Comparison of ENCODE assay signal across 8 cellular contexts in the genomic region with DNA sequence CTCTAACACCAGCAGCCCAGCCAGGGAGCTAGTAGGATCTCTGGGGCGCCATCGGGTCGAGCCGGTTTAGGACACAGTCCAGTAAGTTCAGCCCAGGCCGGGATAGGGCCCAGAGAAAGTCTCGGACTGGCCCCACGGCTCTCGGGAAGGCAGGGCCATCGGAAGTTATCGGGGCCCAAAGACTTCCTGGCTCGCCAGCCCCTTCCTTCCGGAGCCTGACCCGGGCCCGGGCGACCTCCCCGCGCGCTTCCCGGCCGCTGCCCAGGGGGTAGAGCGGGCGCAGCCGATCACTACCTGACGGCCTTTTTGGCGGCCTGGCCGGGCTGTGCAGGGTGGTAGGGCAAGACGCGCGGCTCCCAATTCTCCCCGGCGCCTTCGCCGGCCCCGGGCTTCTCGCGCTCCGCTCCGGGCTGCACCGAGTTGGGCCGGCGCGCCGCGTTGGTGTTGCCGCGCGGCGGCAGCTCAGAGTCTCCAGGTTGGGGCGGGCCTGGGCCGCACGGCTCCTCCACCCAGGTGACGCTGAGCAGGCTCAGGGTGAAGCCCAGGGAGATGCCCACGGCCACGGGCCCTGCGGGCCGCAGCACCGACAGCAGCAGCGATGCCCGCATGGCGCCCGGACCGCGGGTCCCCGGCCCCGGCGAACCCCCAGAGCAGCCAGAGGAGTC. TPM values are rescaled to one million over a fixed set of nuclear protein-coding genes. Genes with fewer than 3 reads are reported as not detected.
A peak's percentile ranks its signal among the peaks of the same experiment; 100 is the strongest.
DNase-seq lines count a peak whose midpoint lies in the region; ATAC-seq and TF ChIP-seq lines count a peak whose summit lies in the region.

No MANE protein-coding gene starts in this region.

- peaks cover 17% of the 10 kb centered on the region for H3K27me3 Mint-ChIP-seq in activated CD8-positive, alpha-beta memory T cell treated with anti-CD3 and anti-CD28 coated beads, Interleukin-2, amount 10 ng/mL, durations not matched to agents 7 days and 5 days
- H3K27me3 Mint-ChIP-seq in GM23338 (ENCODE audit: insufficient read depth, low read depth, poor library complexity) (peaks cover 28% of the 10 kb centered on the region), immature natural killer cell (ENCODE audit: low read depth in 3 of 3) (peaks cover 5 to 7% (median 7%) of the 10 kb centered on the region in 3 donors)

- peak overlapping the region; percentile 99 for H3K4me2 ChIP-seq in GM23338
- peak overlapping the region; percentile 90 for H3K4me2 ChIP-seq in KMS-11

- peak overlapping the region; percentile 84 for H3K4me3 Mint-ChIP-seq in activated CD8-positive, alpha-beta memory T cell treated with anti-CD3 and anti-CD28 coated beads, Interleukin-2, amount 10 ng/mL, durations not matched to agents 7 days and 5 days
- H3K4me3 Mint-ChIP-seq in GM23338 (peak overlapping the region; percentile 93), immature natural killer cell (peak overlapping the region; percentile 85 to 92 (median 86))
- H3K4me3 Mint-ChIP-seq in stimulated activated effector memory CD8-positive, alpha-beta T cell treated with anti-CD3 and anti-CD28 coated beads, Interleukin-12 subunit alpha, Interleukin-12 subunit beta, amount 100 ng/mL, for 72 hours = peak overlapping the region; percentile 88

- DNase-seq in activated CD8-positive, alpha-beta memory T cell treated with anti-CD3 and anti-CD28 coated beads, Interleukin-2, amount 10 ng/mL, durations not matched to agents 7 days and 5 days = peak; percentile 54
- no peak for DNase-seq in activated CD8-positive, alpha-beta memory T cell treated with anti-CD3 and anti-CD28 coated beads for 24 hours
- DNase-seq in GM23338 (ENCODE audit: low spot score) = peak; percentile 50
- DNase-seq in astrocyte of the spinal cord (ENCODE audit: low read depth, low spot score) = peak; percentile 32
- DNase-seq in immature natural killer cell = no peak
- peak in 1 of 2 donors; percentile 59 for DNase-seq in stimulated activated effector memory CD8-positive, alpha-beta T cell treated with anti-CD3 and anti-CD28 coated beads, Interleukin-12 subunit alpha, Interleukin-12 subunit beta, amount 100 ng/mL, for 72 hours (ENCODE audit: low spot score in 2 of 2)
- DNase-seq in medulla oblongata (ENCODE audit: extremely low spot score) = no peak

- H3K36me3 Mint-ChIP-seq in activated CD8-positive, alpha-beta memory T cell treated with anti-CD3 and anti-CD28 coated beads, Interleukin-2, amount 10 ng/mL, durations not matched to agents 7 days and 5 days = peaks cover 3% of the 10 kb centered on the region
- H3K36me3 Mint-ChIP-seq in GM23338 (ENCODE audit: low read depth) = peaks cover 41% of the 10 kb centered on the region
- H3K36me3 Mint-ChIP-seq in immature natural killer cell = no peaks in the 10 kb centered on the region
- H3K36me3 Mint-ChIP-seq in stimulated activated effector memory CD8-positive, alpha-beta T cell treated with anti-CD3 and anti-CD28 coated beads, Interleukin-12 subunit alpha, Interleukin-12 subunit beta, amount 100 ng/mL, for 72 hours = peaks cover 33% of the 10 kb centered on the region

- peaks cover 14% of the 10 kb centered on the region for H3K79me2 ChIP-seq in GM23338 (replicated peaks; ENCODE audit: insufficient read depth)
- no peaks in the 10 kb centered on the region for H3K79me2 ChIP-seq in KMS-11 (ENCODE audit: insufficient read depth, low read depth)

- peaks cover 17% of the 10 kb centered on the region for H3F3A ChIP-seq in GM23338 (replicated peaks; ENCODE audit: low read depth)

- in situ Hi-C loops in astrocyte of the spinal cord (cut with HindIII; ENCODE audit: low sequenced_read_pairs) = no loop called here

- peaks cover 9% of the 10 kb centered on the region; the same call in 1 of the 2 replicates for H3K27me3 ChIP-seq in GM23338 (ENCODE audit: insufficient read depth)
- H3K27me3 ChIP-seq in KMS-11 (ENCODE audit: insufficient read depth, low read depth) = peaks cover 34% of the 10 kb centered on the region

- H3K9me3 Mint-ChIP-seq in activated CD8-positive, alpha-beta memory T cell treated with anti-CD3 and anti-CD28 coated beads, Interleukin-2, amount 10 ng/mL, durations not matched to agents 7 days and 5 days (ENCODE audit: low read depth) = no peaks in the 10 kb centered on the region
- H3K9me3 Mint-ChIP-seq in GM23338 (no peaks in the 10 kb centered on the region; the same call in 2 of the 3 replicates), immature natural killer cell (no peaks in the 10 kb centered on the region)
- H3K9me3 Mint-ChIP-seq in stimulated activated effector memory CD8-positive, alpha-beta T cell treated with anti-CD3 and anti-CD28 coated beads, Interleukin-12 subunit alpha, Interleukin-12 subunit beta, amount 100 ng/mL, for 72 hours = no peaks in the 10 kb centered on the region

- peak overlapping the region; percentile 55; the same call in 1 of the 2 replicates for H3K27ac ChIP-seq in GM23338 (ENCODE audit: low read depth)
- peak overlapping the region; percentile 49 for H3K27ac ChIP-seq in KMS-11

- ATAC-seq in activated CD8-positive, alpha-beta memory T cell treated with anti-CD3 and anti-CD28 coated beads, Interleukin-2, amount 10 ng/mL, durations not matched to agents 7 days and 5 days = peak; percentile 51
- ATAC-seq in GM23338 = peak; percentile 19
- ATAC-seq in stimulated activated effector memory CD8-positive, alpha-beta T cell treated with anti-CD3 and anti-CD28 coated beads, Interleukin-12 subunit alpha, Interleukin-12 subunit beta, amount 100 ng/mL, for 72 hours = peak; percentile 65

- H4K20me1 ChIP-seq in GM23338 (replicated peaks; ENCODE audit: insufficient read depth) (peaks cover 23% of the 10 kb centered on the region), KMS-11 (ENCODE audit: insufficient read depth) (no peaks in the 10 kb centered on the region)

- H3K4me3 ChIP-seq in GM23338 (peak overlapping the region; percentile 96), KMS-11 (IDR thresholded peaks at IDR 0.05; ENCODE audit: insufficient read depth, low read depth, low read length) (no peak overlapping the region), astrocyte of the spinal cord (ENCODE audit: low read depth, low read length) (peak overlapping the region; percentile 68)

- peaks cover 20% of the 10 kb centered on the region for H3K4me1 Mint-ChIP-seq in activated CD8-positive, alpha-beta memory T cell treated with anti-CD3 and anti-CD28 coated beads, Interleukin-2, amount 10 ng/mL, durations not matched to agents 7 days and 5 days
- H3K4me1 Mint-ChIP-seq in GM23338 (peaks cover 28% of the 10 kb centered on the region), immature natural killer cell (peaks cover 26 to 30% of the 10 kb centered on the region in 2 donors)
- H3K4me1 Mint-ChIP-seq in stimulated activated effector memory CD8-positive, alpha-beta T cell treated with anti-CD3 and anti-CD28 coated beads, Interleukin-12 subunit alpha, Interleukin-12 subunit beta, amount 100 ng/mL, for 72 hours = peaks cover 29% of the 10 kb centered on the region

- H2AFZ ChIP-seq in GM23338 (peak overlapping the region; percentile 52; the same call in 1 of the 2 replicates), KMS-11 (ENCODE audit: low read depth) (peak overlapping the region; percentile 85)

- peak overlapping the region; percentile 62 for H3K27ac Mint-ChIP-seq in activated CD8-positive, alpha-beta memory T cell treated with anti-CD3 and anti-CD28 coated beads, Interleukin-2, amount 10 ng/mL, durations not matched to agents 7 days and 5 days
- H3K27ac Mint-ChIP-seq in GM23338 = peak overlapping the region; percentile 74; the same call in 1 of the 2 replicates
- H3K27ac Mint-ChIP-seq in immature natural killer cell = peak overlapping the region; percentile 50 to 79 (median 70)
- H3K27ac Mint-ChIP-seq in stimulated activated effector memory CD8-positive, alpha-beta T cell treated with anti-CD3 and anti-CD28 coated beads, Interleukin-12 subunit alpha, Interleukin-12 subunit beta, amount 100 ng/mL, for 72 hours = no peak overlapping the region

- TF ChIP-seq CTCF in GM23338 (conservative IDR thresholded peaks at IDR 0.05; ENCODE audit: low read depth in 2 of 2) (no peak), KMS-11 (conservative IDR thresholded peaks at IDR 0.05; ENCODE audit: low read depth, low read length) (no peak), astrocyte of the spinal cord (IDR thresholded peaks at IDR 0.05; ENCODE audit: low read depth, low read length) (no peak)

- H3K4me1 ChIP-seq in GM23338 (ENCODE audit: insufficient read depth) (peaks cover 16% of the 10 kb centered on the region), KMS-11 (ENCODE audit: low read depth, poor library complexity, severe bottlenecking) (peaks cover 4% of the 10 kb centered on the region)

- CTCF ChIA-PET in activated CD8-positive, alpha-beta memory T cell treated with anti-CD3 and anti-CD28 coated beads, Interleukin-2, amount 10 ng/mL, durations not matched to agents 7 days and 5 days (lab: Charles Lee) = interaction anchor here (0.9 to 8.4 kb wide), 15 partner anchors 10 to 154 kb away, joined by 3 to 89 read pairs (median 6); a partner anchor contains a TSS

- no peaks in the 10 kb centered on the region for H3K9me2 ChIP-seq in GM23338 (ENCODE audit: insufficient read depth)

- peak overlapping the region; percentile 63 for H3K9ac ChIP-seq in KMS-11

- H3K36me3 ChIP-seq in GM23338 (ENCODE audit: insufficient read depth) = peaks cover 9% of the 10 kb centered on the region
- H3K36me3 ChIP-seq in KMS-11 (ENCODE audit: insufficient read depth) = no peaks in the 10 kb centered on the region

RNA-seq across cellular contexts. Expression of a gene that starts 0.5 kb away (rescaled TPM):
- 10 to 100 TPM; 14.2 to 24.4 TPM for total RNA-seq in activated CD8-positive, alpha-beta memory T cell treated with anti-CD3 and anti-CD28 coated beads, Interleukin-2, amount 10 ng/mL, durations not matched to agents 7 days and 5 days
- total RNA-seq in GM23338 (2014; rRNA removed; shearing (Covaris generic)) = 232 and 252 TPM in 2 replicates
- polyA plus RNA-seq in GM23338 (2016; fragmentation: Nextera tagmentation; extraction: Ambion mirVana) = 34.4 and 36.5 TPM in 2 replicates
- polyA plus RNA-seq in immature natural killer cell = 10 to 100 TPM in 2 of 3 donors, 1 to 10 TPM in 1; 6.1 to 20.8 (median 18.6) TPM

RNA-seq across cellular contexts. Expression of a gene that starts 0.8 kb away (rescaled TPM):
- 1 to 10 TPM; 1.8 to 2.8 TPM for total RNA-seq in activated CD8-positive, alpha-beta memory T cell treated with anti-CD3 and anti-CD28 coated beads, Interleukin-2, amount 10 ng/mL, durations not matched to agents 7 days and 5 days
- 13.7 and 25.6 TPM in 2 replicates for total RNA-seq in GM23338 (2014; rRNA removed; shearing (Covaris generic))
- polyA plus RNA-seq in GM23338 (2016; fragmentation: Nextera tagmentation; extraction: Ambion mirVana) = 5.6 TPM in 2 replicates
- under 1 TPM in 1 of 3 donors, not detected in 2; 0.44 TPM for polyA plus RNA-seq in immature natural killer cell

RNA-seq across cellular contexts. Expression of a gene that starts 28.3 kb away (rescaled TPM):
- under 1 TPM in 1 of 2 experiments, not detected in 1; 0.16 TPM for total RNA-seq in activated CD8-positive, alpha-beta memory T cell treated with anti-CD3 and anti-CD28 coated beads, Interleukin-2, amount 10 ng/mL, durations not matched to agents 7 days and 5 days
- 164 and 207 TPM in 2 replicates for total RNA-seq in GM23338 (2014; rRNA removed; shearing (Covaris generic))
- 94.9 and 102 TPM in 2 replicates for polyA plus RNA-seq in GM23338 (2016; fragmentation: Nextera tagmentation; extraction: Ambion mirVana)
- polyA plus RNA-seq in immature natural killer cell = under 1 TPM in 1 of 3 donors, not detected in 2; 0.53 TPM

RNA-seq across cellular contexts. Expression of a gene that starts 28.8 kb away (rescaled TPM):
- under 1 TPM in 1 of 2 experiments, not detected in 1; 0.09 TPM for total RNA-seq in activated CD8-positive, alpha-beta memory T cell treated with anti-CD3 and anti-CD28 coated beads, Interleukin-2, amount 10 ng/mL, durations not matched to agents 7 days and 5 days
- total RNA-seq in GM23338 (2014; rRNA removed; shearing (Covaris generic)) = 3.6 TPM in 1 of 2 replicates, not detected in the other
- polyA plus RNA-seq in GM23338 (2016; fragmentation: Nextera tagmentation; extraction: Ambion mirVana) = 0.13 and 0.40 TPM in 2 replicates
- polyA plus RNA-seq in immature natural killer cell = not detected

RNA-seq across cellular contexts. Expression of a gene that starts 29.0 kb away (rescaled TPM):
- total RNA-seq in activated CD8-positive, alpha-beta memory T cell treated with anti-CD3 and anti-CD28 coated beads, Interleukin-2, amount 10 ng/mL, durations not matched to agents 7 days and 5 days = not detected
- 0.31 and 1.6 TPM in 2 replicates for total RNA-seq in GM23338 (2014; rRNA removed; shearing (Covaris generic))
- polyA plus RNA-seq in GM23338 (2016; fragmentation: Nextera tagmentation; extraction: Ambion mirVana) (0.56 and 1.5 TPM in 2 replicates), immature natural killer cell (not detected)

Comparison
In these comparisons a context has a peak if more than half of its experiments do, and no peak if none do; other contexts are left out.
1. DNase-seq: peak in activated CD8-positive, alpha-beta memory T cell treated with anti-CD3 and anti-CD28 coated beads, Interleukin-2, amount 10 ng/mL, durations not matched to agents 7 days and 5 days (single experiment), GM23338 (single experiment) and astrocyte of the spinal cord (single experiment); none in activated CD8-positive, alpha-beta memory T cell treated with anti-CD3 and anti-CD28 coated beads for 24 hours (single experiment), immature natural killer cell (0 of 3) and medulla oblongata (single experiment).
2. RNA of a gene that starts 28.3 kb away (total RNA-seq): 164 to 207 TPM in GM23338; 0.16 TPM in activated CD8-positive, alpha-beta memory T cell treated with anti-CD3 and anti-CD28 coated beads, Interleukin-2, amount 10 ng/mL, durations not matched to agents 7 days and 5 days; every median in the first group is over 100 times any median in the second.
3. Peak in every context shown above with its lines, with median percentiles within 50 percentile points of each other: ATAC-seq and H3K4me3 Mint-ChIP-seq.